ENCODE assay signal across 17 cellular contexts in genomic region chr3:110624571-110624970, GRCh38.
DNase-seq lines count a peak whose midpoint lies in the region; ATAC-seq, FAIRE-seq and TF ChIP-seq lines count a peak whose summit lies in the region.
"Had no signal": no experiment of that assay in that cellular context is flagged by ENCODE, and none has a peak within 500 bp of the region (broad histone marks: within the 10 kb centered on the region; RNA-seq: fewer than 3 reads in every experiment).

No MANE protein-coding gene starts in this region.

- H3K79me1 ChIP-seq in trophoblast cell (ENCODE audit: low read length): peaks cover 4% of the 10 kb centered on the region

- no peak overlapping the region for H3K4me2 ChIP-seq in trophoblast cell (ENCODE audit: low read length)

- H3K27ac ChIP-seq in trophoblast cell (ENCODE audit: low read depth, low read length): peak overlapping the region; percentile 70

- CTCF ChIA-PET in Caco-2 (lab: Charles Lee): no interaction called here

- H3K27me3 ChIP-seq in Caco-2 (replicated peaks; ENCODE audit: control insufficient read depth, insufficient read depth, low read length) (no peaks in the 10 kb centered on the region), bronchial epithelial cell (ENCODE audit: control insufficient read depth, insufficient read depth, low read length) (no peaks in the 10 kb centered on the region), trophoblast cell (ENCODE audit: insufficient read depth, low read length) (no peaks in the 10 kb centered on the region)

- H3K4me3 Mint-ChIP-seq in Caco-2 (ENCODE audit: unreplicated experiment): peak overlapping the region; percentile 63
- H3K4me3 Mint-ChIP-seq: CD14-positive monocyte, H9, IgD-negative memory B cell had no signal

- peaks cover 51% of the 10 kb centered on the region for H3K4me1 Mint-ChIP-seq in Caco-2 (ENCODE audit: low read depth, unreplicated experiment)

- ATAC-seq in GM18867 (IDR thresholded peaks at IDR 0.05; ENCODE audit: unreplicated experiment): no peak

- intact Hi-C loops in Caco-2 (cut with micrococcal nuclease; ENCODE audit: unreplicated experiment): loop anchor here (2.0 kb wide), 1 partner anchor 448 kb away; no protein-coding TSS in a partner anchor

- WGBS in trophoblast cell (ENCODE audit: extremely low coverage, insufficient coverage, insufficient read length): no CpG with 5 or more reads among the region's 3 CpGs

- H3K9ac ChIP-seq in trophoblast cell (ENCODE audit: low read length): no peak overlapping the region

- BruUV-seq in Caco-2 (replicated peaks; lab: Mats Ljungman, UMichigan): TSS peak; percentile 78

- H3K4ac ChIP-seq in trophoblast cell (ENCODE audit: low read depth, low read length): no peak overlapping the region

- TF ChIP-seq CTCF in Caco-2 (IDR thresholded peaks at IDR 0.05; ENCODE audit: insufficient read depth in 1 of 2, low read depth in 1 of 2, low read length in 1 of 2, severe bottlenecking in 1 of 2, unreplicated experiment in 1 of 2) (no peak), bronchial epithelial cell (IDR thresholded peaks at IDR 0.05; ENCODE audit: insufficient read depth, low read length, severe bottlenecking) (no peak)

- H3K36me3 ChIP-seq in Caco-2 (ENCODE audit: control insufficient read depth, insufficient read depth, low read length) (no peaks in the 10 kb centered on the region), bronchial epithelial cell (ENCODE audit: control insufficient read depth, insufficient read depth, low read length) (no peaks in the 10 kb centered on the region), trophoblast cell (ENCODE audit: control insufficient read depth in 1 of 2, insufficient read depth in 2 of 2, low read length in 2 of 2) (no peaks in the 10 kb centered on the region)

- H3K23ac ChIP-seq in trophoblast cell (ENCODE audit: low read length): no peak overlapping the region

- H3K9me3 ChIP-seq in Caco-2: no peaks in the 10 kb centered on the region
- no peaks in the 10 kb centered on the region for H3K9me3 ChIP-seq in trophoblast cell (ENCODE audit: insufficient read depth, low read depth, low read length)

- H3K27ac Mint-ChIP-seq in Caco-2 (ENCODE audit: unreplicated experiment): peak overlapping the region; percentile 92
- H3K27ac Mint-ChIP-seq: CD14-positive monocyte, H9, IgD-negative memory B cell had no signal

- H2AFZ ChIP-seq in trophoblast cell (ENCODE audit: insufficient read depth, low read length, poor library complexity): no peak overlapping the region

- H2BK120ac ChIP-seq in trophoblast cell (ENCODE audit: insufficient read depth, low read length, poor library complexity): peak overlapping the region; percentile 69

- H4K8ac ChIP-seq in trophoblast cell (ENCODE audit: low read depth, low read length): no peak overlapping the region

- H3K79me2 ChIP-seq in trophoblast cell (ENCODE audit: control insufficient read depth, insufficient read depth, low read length, poor library complexity): no peaks in the 10 kb centered on the region

- H3K27me3 Mint-ChIP-seq in Caco-2 (ENCODE audit: insufficient read depth, unreplicated experiment): no peaks in the 10 kb centered on the region
- H3K27me3 Mint-ChIP-seq: IgD-negative memory B cell had no signal

- no peak for FAIRE-seq in bronchial epithelial cell (lab: Jason Lieb, UNC)

- H2BK12ac ChIP-seq in trophoblast cell (ENCODE audit: low read length): no peak overlapping the region

- POLR2A ChIA-PET in Caco-2 (lab: Charles Lee): no interaction called here

- no peak overlapping the region for H2BK5ac ChIP-seq in trophoblast cell (ENCODE audit: low read depth, low read length, poor library complexity)

- no peak overlapping the region for H4K12ac ChIP-seq in trophoblast cell (ENCODE audit: low read depth, low read length)

- H3K9me3 Mint-ChIP-seq in Caco-2 (ENCODE audit: unreplicated experiment): peaks cover 30% of the 10 kb centered on the region
- H3K9me3 Mint-ChIP-seq: IgD-negative memory B cell had no signal

- H3K4me3 ChIP-seq in Caco-2 (ENCODE audit: low read depth, low read length): no peak overlapping the region
- H3K4me3 ChIP-seq in bronchial epithelial cell (ENCODE audit: low read depth, low read length): no peak overlapping the region
- no peak overlapping the region for H3K4me3 ChIP-seq in trophoblast cell (ENCODE audit: low read depth, low read length)

- H3K14ac ChIP-seq in trophoblast cell (ENCODE audit: low read length): no peak overlapping the region

- H2AK5ac ChIP-seq in trophoblast cell (ENCODE audit: low read length): no peak overlapping the region

- DNase-seq in Caco-2 (no peak), bronchial epithelial cell (ENCODE audit: low read depth) (peak; percentile 12), fibroblast of peridontal ligament (ENCODE audit: extremely low read depth) (peak; percentile 81), trophoblast cell (peak; percentile 44 to 85), HuH-7.5 (ENCODE audit: low spot score) (no peak), D341Med (ENCODE audit: low spot score) (no peak), COR-L47 (lab: John Stamatoyannopoulos, UW) (no peak)
- DNase-seq: DND-41, GF-D8, H9, MV-4-11, NCI-H1436, NCI-H2081, NCI-H524 had no signal

- H4K91ac ChIP-seq in trophoblast cell (ENCODE audit: low read depth, low read length): no peak overlapping the region

- H3K18ac ChIP-seq in trophoblast cell (ENCODE audit: low read length): no peak overlapping the region

- H3K4me1 ChIP-seq in Caco-2 (peaks cover 73% of the 10 kb centered on the region), trophoblast cell (ENCODE audit: control insufficient read depth in 1 of 2, insufficient read depth in 2 of 2, low read length in 2 of 2) (peaks cover 0 to 2% of the 10 kb centered on the region in 2 experiments)

- H3K36me3 Mint-ChIP-seq in Caco-2 (ENCODE audit: insufficient read depth, unreplicated experiment): peaks cover 14% of the 10 kb centered on the region
- H3K36me3 Mint-ChIP-seq: CD14-positive monocyte, IgD-negative memory B cell had no signal

Comparison
In these comparisons a context has a peak if more than half of its experiments do, and no peak if none do; other contexts are left out.
1. DNase-seq: peak in bronchial epithelial cell (single experiment), fibroblast of peridontal ligament (single experiment) and trophoblast cell (2 of 2); none in Caco-2 (0 of 2), HuH-7.5 (single experiment), D341Med (single experiment) and COR-L47 (single experiment).